1 cellular context compared by ENCODE assay signal in the genomic region with DNA sequence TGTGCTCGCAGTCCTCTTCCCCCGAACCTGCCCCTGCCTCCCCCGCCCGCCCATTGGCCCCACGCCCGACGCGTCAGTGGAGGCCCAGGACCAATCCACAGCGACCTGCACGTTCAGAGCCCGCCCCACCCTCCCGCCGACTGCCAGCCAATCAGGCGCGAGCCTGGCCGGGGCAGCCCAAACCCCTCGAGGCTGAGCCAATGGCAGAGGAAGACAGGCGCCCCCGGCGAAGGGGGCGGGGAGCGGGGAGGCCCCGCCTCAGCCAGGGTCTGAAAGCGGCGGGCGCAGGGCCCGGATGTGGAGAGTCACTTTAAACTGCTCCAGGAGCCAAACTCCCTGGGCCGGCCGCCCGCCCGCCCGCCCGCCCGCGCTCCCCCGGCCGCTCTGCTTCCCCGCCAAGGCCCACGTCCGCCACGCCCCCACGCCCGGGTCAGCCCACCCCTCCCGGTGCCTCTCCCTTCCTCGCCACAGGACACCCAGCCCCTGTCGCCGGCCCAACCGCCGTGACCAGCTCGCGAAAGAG.
TF ChIP-seq lines count a peak whose summit lies in the region.

No MANE protein-coding gene starts in this region.

TF ChIP-seq in HepG2, 621 proteins besides CTCF, POLR2A, EP300 and RAD21 (continued from another document and continues in another):
- TF ChIP-seq POLR2AphosphoS5 (IDR thresholded peaks at IDR 0.05; ENCODE audit: low read depth, low read length) (peak; percentile 39), JDP2 (CRISPR knock-in tag; IDR thresholded peaks at IDR 0.05; ENCODE audit: borderline replicate concordance) (no peak), STAT5B (CRISPR knock-in tag; IDR thresholded peaks at IDR 0.05) (no peak), HOXA3 (CRISPR knock-in tag; IDR thresholded peaks at IDR 0.05) (0 out of 2 replicates have a peak, but pooled peaks have one; percentile 6), SP2 (CRISPR knock-in tag; IDR thresholded peaks at IDR 0.05) (peak; percentile 83), RFX5 (IDR thresholded peaks at IDR 0.05; ENCODE audit: low read depth, low read length) (peak; percentile 70), REL (CRISPR knock-in tag; conservative IDR thresholded peaks at IDR 0.05) (peak; percentile 38; the same call in 1 of the 2 replicates), YEATS4 (CRISPR knock-in tag; IDR thresholded peaks at IDR 0.05; ENCODE audit: borderline replicate concordance) (peak; percentile 48), NFKB2 (CRISPR knock-in tag; IDR thresholded peaks at IDR 0.05; ENCODE audit: borderline replicate concordance) (peak; percentile 5; the same call in 1 of the 2 replicates), ASH2L (IDR thresholded peaks at IDR 0.05; ENCODE audit: insufficient read length, low read depth, low read length) (peak; percentile 4), CHD2 (IDR thresholded peaks at IDR 0.05; ENCODE audit: low read depth, low read length) (0 out of 2 replicates have a peak, but pooled peaks have one; percentile 30), TAF1 (CRISPR knock-in tag; IDR thresholded peaks at IDR 0.05) (peak; percentile 15; the same call in 1 of the 2 replicates), MAF1 (CRISPR knock-in tag; IDR thresholded peaks at IDR 0.05; ENCODE audit: borderline replicate concordance) (peak; percentile 67; the same call in 1 of the 2 replicates), MAZ (IDR thresholded peaks at IDR 0.05; ENCODE audit: borderline replicate concordance, low read depth, low read length) (peak; percentile 99), MAZ (CRISPR knock-in tag; IDR thresholded peaks at IDR 0.05; ENCODE audit: low read depth) (no peak; the same call in 1 of the 2 replicates), AGO1 (IDR thresholded peaks at IDR 0.05; ENCODE audit: low read depth, low read length, poor library complexity, severe bottlenecking) (peak; percentile 88), SMAD1 (CRISPR knock-in tag; IDR thresholded peaks at IDR 0.05; ENCODE audit: borderline replicate concordance, low read depth) (0 out of 2 replicates have a peak, but pooled peaks have one; percentile 15), ESRRA (CRISPR knock-in tag; IDR thresholded peaks at IDR 0.05; ENCODE audit: low read depth) (no peak), SIN3B (IDR thresholded peaks at IDR 0.05; ENCODE audit: low read length) (0 out of 2 replicates have a peak, but pooled peaks have one; percentile 52), MTF2 (CRISPR knock-in tag; IDR thresholded peaks at IDR 0.05; ENCODE audit: borderline replicate concordance) (no peak), NFYB (CRISPR knock-in tag; IDR thresholded peaks at IDR 0.05) (peak; percentile 81), ZSCAN21 (CRISPR knock-in tag; IDR thresholded peaks at IDR 0.05; ENCODE audit: borderline replicate concordance) (no peak), FOXC1 (CRISPR knock-in tag; IDR thresholded peaks at IDR 0.05; ENCODE audit: borderline replicate concordance) (peak; percentile 70; the same call in 1 of the 2 replicates), SP1 (IDR thresholded peaks at IDR 0.05) (0 out of 2 replicates have a peak, but pooled peaks have one; percentile 42), SP1 (CRISPR knock-in tag; IDR thresholded peaks at IDR 0.05) (peak; percentile 85; the same call in 1 of the 2 replicates), ZNF326 (CRISPR knock-in tag; IDR thresholded peaks at IDR 0.05; ENCODE audit: borderline replicate concordance) (no peak), YY1 (IDR thresholded peaks at IDR 0.05; ENCODE audit: insufficient read depth, insufficient replicate concordance, low read depth, low read length) (peak; percentile 3), KDM5B (CRISPR knock-in tag; IDR thresholded peaks at IDR 0.05; ENCODE audit: borderline replicate concordance) (no peak), SP5 (CRISPR knock-in tag; IDR thresholded peaks at IDR 0.05; ENCODE audit: borderline replicate concordance, low read depth) (0 out of 2 replicates have a peak, but pooled peaks have one; percentile 9), ADNP (CRISPR knock-in tag; IDR thresholded peaks at IDR 0.05) (no peak)
- TF ChIP-seq, protein P1, sequence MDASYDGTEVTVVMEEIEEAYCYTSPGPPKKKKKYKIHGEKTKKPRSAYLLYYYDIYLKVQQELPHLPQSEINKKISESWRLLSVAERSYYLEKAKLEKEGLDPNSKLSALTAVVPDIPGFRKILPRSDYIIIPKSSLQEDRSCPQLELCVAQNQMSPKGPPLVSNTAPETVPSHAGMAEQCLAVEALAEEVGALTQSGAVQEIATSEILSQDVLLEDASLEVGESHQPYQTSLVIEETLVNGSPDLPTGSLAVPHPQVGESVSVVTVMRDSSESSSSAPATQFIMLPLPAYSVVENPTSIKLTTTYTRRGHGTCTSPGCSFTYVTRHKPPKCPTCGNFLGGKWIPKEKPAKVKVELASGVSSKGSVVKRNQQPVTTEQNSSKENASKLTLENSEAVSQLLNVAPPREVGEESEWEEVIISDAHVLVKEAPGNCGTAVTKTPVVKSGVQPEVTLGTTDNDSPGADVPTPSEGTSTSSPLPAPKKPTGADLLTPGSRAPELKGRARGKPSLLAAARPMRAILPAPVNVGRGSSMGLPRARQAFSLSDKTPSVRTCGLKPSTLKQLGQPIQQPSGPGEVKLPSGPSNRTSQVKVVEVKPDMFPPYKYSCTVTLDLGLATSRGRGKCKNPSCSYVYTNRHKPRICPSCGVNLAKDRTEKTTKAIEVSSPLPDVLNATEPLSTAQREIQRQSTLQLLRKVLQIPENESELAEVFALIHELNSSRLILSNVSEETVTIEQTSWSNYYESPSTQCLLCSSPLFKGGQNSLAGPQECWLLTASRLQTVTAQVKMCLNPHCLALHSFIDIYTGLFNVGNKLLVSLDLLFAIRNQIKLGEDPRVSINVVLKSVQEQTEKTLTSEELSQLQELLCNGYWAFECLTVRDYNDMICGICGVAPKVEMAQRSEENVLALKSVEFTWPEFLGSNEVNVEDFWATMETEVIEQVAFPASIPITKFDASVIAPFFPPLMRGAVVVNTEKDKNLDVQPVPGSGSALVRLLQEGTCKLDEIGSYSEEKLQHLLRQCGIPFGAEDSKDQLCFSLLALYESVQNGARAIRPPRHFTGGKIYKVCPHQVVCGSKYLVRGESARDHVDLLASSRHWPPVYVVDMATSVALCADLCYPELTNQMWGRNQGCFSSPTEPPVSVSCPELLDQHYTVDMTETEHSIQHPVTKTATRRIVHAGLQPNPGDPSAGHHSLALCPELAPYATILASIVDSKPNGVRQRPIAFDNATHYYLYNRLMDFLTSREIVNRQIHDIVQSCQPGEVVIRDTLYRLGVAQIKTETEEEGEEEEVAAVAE (CRISPR knock-in tag; IDR thresholded peaks at IDR 0.05; ENCODE audit: borderline replicate concordance) = 0 out of 2 replicates have a peak, but pooled peaks have one; percentile 28
- TF ChIP-seq, protein P2, sequence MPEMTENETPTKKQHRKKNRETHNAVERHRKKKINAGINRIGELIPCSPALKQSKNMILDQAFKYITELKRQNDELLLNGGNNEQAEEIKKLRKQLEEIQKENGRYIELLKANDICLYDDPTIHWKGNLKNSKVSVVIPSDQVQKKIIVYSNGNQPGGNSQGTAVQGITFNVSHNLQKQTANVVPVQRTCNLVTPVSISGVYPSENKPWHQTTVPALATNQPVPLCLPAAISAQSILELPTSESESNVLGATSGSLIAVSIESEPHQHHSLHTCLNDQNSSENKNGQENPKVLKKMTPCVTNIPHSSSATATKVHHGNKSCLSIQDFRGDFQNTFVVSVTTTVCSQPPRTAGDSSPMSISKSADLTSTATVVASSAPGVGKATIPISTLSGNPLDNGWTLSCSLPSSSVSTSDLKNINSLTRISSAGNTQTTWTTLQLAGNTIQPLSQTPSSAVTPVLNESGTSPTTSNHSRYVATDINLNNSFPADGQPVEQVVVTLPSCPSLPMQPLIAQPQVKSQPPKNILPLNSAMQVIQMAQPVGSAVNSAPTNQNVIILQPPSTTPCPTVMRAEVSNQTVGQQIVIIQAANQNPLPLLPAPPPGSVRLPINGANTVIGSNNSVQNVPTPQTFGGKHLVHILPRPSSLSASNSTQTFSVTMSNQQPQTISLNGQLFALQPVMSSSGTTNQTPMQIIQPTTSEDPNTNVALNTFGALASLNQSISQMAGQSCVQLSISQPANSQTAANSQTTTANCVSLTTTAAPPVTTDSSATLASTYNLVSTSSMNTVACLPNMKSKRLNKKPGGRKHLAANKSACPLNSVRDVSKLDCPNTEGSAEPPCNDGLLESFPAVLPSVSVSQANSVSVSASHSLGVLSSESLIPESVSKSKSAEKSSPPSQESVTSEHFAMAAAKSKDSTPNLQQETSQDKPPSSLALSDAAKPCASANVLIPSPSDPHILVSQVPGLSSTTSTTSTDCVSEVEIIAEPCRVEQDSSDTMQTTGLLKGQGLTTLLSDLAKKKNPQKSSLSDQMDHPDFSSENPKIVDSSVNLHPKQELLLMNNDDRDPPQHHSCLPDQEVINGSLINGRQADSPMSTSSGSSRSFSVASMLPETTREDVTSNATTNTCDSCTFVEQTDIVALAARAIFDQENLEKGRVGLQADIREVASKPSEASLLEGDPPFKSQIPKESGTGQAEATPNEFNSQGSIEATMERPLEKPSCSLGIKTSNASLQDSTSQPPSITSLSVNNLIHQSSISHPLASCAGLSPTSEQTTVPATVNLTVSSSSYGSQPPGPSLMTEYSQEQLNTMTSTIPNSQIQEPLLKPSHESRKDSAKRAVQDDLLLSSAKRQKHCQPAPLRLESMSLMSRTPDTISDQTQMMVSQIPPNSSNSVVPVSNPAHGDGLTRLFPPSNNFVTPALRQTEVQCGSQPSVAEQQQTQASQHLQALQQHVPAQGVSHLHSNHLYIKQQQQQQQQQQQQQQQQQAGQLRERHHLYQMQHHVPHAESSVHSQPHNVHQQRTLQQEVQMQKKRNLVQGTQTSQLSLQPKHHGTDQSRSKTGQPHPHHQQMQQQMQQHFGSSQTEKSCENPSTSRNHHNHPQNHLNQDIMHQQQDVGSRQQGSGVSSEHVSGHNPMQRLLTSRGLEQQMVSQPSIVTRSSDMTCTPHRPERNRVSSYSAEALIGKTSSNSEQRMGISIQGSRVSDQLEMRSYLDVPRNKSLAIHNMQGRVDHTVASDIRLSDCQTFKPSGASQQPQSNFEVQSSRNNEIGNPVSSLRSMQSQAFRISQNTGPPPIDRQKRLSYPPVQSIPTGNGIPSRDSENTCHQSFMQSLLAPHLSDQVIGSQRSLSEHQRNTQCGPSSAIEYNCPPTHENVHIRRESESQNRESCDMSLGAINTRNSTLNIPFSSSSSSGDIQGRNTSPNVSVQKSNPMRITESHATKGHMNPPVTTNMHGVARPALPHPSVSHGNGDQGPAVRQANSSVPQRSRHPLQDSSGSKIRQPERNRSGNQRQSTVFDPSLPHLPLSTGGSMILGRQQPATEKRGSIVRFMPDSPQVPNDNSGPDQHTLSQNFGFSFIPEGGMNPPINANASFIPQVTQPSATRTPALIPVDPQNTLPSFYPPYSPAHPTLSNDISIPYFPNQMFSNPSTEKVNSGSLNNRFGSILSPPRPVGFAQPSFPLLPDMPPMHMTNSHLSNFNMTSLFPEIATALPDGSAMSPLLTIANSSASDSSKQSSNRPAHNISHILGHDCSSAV (CRISPR knock-in tag; IDR thresholded peaks at IDR 0.05; ENCODE audit: borderline replicate concordance) = 0 out of 2 replicates have a peak, but pooled peaks have one; percentile 6
- TF ChIP-seq, protein P3, sequence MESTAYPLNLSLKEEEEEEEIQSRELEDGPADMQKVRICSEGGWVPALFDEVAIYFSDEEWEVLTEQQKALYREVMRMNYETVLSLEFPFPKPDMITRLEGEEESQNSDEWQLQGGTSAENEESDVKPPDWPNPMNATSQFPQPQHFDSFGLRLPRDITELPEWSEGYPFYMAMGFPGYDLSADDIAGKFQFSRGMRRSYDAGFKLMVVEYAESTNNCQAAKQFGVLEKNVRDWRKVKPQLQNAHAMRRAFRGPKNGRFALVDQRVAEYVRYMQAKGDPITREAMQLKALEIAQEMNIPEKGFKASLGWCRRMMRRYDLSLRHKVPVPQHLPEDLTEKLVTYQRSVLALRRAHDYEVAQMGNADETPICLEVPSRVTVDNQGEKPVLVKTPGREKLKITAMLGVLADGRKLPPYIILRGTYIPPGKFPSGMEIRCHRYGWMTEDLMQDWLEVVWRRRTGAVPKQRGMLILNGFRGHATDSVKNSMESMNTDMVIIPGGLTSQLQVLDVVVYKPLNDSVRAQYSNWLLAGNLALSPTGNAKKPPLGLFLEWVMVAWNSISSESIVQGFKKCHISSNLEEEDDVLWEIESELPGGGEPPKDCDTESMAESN (CRISPR knock-in tag; conservative IDR thresholded peaks at IDR 0.05) = no peak
- TF ChIP-seq, protein P4, sequence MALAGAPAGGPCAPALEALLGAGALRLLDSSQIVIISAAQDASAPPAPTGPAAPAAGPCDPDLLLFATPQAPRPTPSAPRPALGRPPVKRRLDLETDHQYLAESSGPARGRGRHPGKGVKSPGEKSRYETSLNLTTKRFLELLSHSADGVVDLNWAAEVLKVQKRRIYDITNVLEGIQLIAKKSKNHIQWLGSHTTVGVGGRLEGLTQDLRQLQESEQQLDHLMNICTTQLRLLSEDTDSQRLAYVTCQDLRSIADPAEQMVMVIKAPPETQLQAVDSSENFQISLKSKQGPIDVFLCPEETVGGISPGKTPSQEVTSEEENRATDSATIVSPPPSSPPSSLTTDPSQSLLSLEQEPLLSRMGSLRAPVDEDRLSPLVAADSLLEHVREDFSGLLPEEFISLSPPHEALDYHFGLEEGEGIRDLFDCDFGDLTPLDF (CRISPR knock-in tag; IDR thresholded peaks at IDR 0.05) = peak; percentile 77
- TF ChIP-seq, protein P5, sequence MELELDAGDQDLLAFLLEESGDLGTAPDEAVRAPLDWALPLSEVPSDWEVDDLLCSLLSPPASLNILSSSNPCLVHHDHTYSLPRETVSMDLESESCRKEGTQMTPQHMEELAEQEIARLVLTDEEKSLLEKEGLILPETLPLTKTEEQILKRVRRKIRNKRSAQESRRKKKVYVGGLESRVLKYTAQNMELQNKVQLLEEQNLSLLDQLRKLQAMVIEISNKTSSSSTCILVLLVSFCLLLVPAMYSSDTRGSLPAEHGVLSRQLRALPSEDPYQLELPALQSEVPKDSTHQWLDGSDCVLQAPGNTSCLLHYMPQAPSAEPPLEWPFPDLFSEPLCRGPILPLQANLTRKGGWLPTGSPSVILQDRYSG (CRISPR knock-in tag; IDR thresholded peaks at IDR 0.05) = peak; percentile 55; the same call in 1 of the 2 replicates
- TF ChIP-seq, protein P6, sequence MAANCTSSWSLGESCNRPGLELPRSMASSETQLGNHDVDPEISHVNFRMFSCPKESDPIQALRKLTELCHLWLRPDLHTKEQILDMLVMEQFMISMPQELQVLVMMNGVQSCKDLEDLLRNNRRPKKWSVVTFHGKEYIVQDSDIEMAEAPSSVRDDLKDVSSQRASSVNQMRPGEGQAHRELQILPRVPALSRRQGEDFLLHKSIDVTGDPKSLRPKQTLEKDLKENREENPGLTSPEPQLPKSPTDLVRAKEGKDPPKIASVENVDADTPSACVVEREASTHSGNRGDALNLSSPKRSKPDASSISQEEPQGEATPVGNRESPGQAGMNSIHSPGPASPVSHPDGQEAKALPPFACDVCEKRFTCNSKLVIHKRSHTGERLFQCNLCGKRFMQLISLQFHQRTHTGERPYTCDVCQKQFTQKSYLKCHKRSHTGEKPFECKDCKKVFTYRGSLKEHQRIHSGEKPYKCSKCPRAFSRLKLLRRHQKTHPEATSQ (CRISPR knock-in tag; IDR thresholded peaks at IDR 0.05; ENCODE audit: borderline replicate concordance) = no peak
- TF ChIP-seq, protein P7, sequence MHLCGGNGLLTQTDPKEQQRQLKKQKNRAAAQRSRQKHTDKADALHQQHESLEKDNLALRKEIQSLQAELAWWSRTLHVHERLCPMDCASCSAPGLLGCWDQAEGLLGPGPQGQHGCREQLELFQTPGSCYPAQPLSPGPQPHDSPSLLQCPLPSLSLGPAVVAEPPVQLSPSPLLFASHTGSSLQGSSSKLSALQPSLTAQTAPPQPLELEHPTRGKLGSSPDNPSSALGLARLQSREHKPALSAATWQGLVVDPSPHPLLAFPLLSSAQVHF (CRISPR knock-in tag; IDR thresholded peaks at IDR 0.05) = 0 out of 2 replicates have a peak, but pooled peaks have one; percentile 68
- TF ChIP-seq, protein P8, sequence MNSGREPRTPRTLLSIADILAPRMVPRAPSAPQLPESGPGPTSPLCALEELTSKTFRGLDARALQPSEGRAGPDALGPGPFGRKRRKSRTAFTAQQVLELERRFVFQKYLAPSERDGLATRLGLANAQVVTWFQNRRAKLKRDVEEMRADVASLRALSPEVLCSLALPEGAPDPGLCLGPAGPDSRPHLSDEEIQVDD (CRISPR knock-in tag; IDR thresholded peaks at IDR 0.05; ENCODE audit: borderline replicate concordance) = 0 out of 2 replicates have a peak, but pooled peaks have one; percentile 86
